Comparison of ENCODE assay signal across 15 cellular contexts in the genomic region with DNA sequence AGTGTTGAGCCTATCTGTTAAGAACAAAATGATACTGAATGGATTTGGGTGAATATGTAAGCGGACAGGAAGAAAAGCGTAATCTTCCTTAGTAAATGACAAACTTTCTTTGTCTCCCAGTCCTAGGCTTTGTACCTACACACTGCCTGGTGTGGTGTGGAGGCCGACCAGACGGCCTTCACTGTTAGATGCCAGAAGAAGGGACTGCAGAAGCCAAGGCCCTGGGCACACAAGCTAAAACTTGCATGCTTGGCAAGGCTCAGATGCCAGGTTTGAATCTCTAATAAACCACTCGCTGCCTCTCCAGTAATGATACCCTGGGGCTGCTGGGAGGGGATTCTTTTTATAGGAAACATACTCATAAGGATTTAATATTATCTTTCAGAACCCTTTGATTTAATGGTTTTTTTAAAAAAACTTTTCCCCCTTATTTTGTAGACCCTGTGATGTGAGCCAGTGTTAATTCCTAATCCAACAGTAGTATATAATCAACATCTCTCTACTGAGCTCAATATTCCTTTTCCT.
A peak's percentile ranks its signal among the peaks of the same experiment; 100 is the strongest.
DNase-seq lines count a peak whose midpoint lies in the region; ATAC-seq and TF ChIP-seq lines count a peak whose summit lies in the region.
"Had no signal": no experiment of that assay in that cellular context is flagged by ENCODE, and none has a peak within 500 bp of the region (broad histone marks: within the 10 kb centered on the region; RNA-seq: fewer than 3 reads in every experiment).

No MANE protein-coding gene starts in this region.

- TF ChIP-seq EP300 in transverse colon (IDR thresholded peaks at IDR 0.05; ENCODE audit: low read depth), result no peak

- H3K9me3 Mint-ChIP-seq in chondrocyte (ENCODE audit: low read depth) (no peaks in the 10 kb centered on the region), nephron (no peaks in the 10 kb centered on the region), T-cell (no peaks in the 10 kb centered on the region)
- no peaks in the 10 kb centered on the region for H3K9me3 Mint-ChIP-seq in stimulated activated naive B cell treated with anti-CD40 and anti-IgM and Interleukin-4, amounts not matched to agents 10 μg/mL and 1 μg/mL and 100 μg/mL, for 72 hours
- H3K9me3 Mint-ChIP-seq: activated CD8-positive, alpha-beta T cell treated with anti-CD3 and anti-CD28 coated beads for 36 hours had no signal

- no peak overlapping the region for H3K4me3 Mint-ChIP-seq in chondrocyte (ENCODE audit: unreplicated experiment)
- H3K4me3 Mint-ChIP-seq in nephron, result no peak overlapping the region
- no peak overlapping the region for H3K4me3 Mint-ChIP-seq in stimulated activated naive B cell treated with anti-CD40 and anti-IgM and Interleukin-4, amounts not matched to agents 10 μg/mL and 1 μg/mL and 100 μg/mL, for 72 hours
- no peak overlapping the region for H3K4me3 Mint-ChIP-seq in T-cell
- H3K4me3 Mint-ChIP-seq: activated CD8-positive, alpha-beta T cell treated with anti-CD3 and anti-CD28 coated beads for 36 hours; B cell; T-helper 17 cell had no signal

- H3K27ac Mint-ChIP-seq in chondrocyte (ENCODE audit: unreplicated experiment) (peak overlapping the region; percentile 96), nephron (peak overlapping the region; percentile 81 to 92 (median 87)), T-cell (no peak overlapping the region)
- no peak overlapping the region for H3K27ac Mint-ChIP-seq in stimulated activated naive B cell treated with anti-CD40 and anti-IgM and Interleukin-4, amounts not matched to agents 10 μg/mL and 1 μg/mL and 100 μg/mL, for 72 hours
- H3K27ac Mint-ChIP-seq: activated CD8-positive, alpha-beta T cell treated with anti-CD3 and anti-CD28 coated beads for 36 hours; B cell; T-helper 17 cell had no signal

- H3K4me1 Mint-ChIP-seq in chondrocyte (ENCODE audit: low read depth) (peaks cover 65% of the 10 kb centered on the region), nephron (peaks cover 43% of the 10 kb centered on the region), T-cell (peaks cover 13 to 23% (median 17%) of the 10 kb centered on the region in 3 donors)
- H3K4me1 Mint-ChIP-seq in stimulated activated naive B cell treated with anti-CD40 and anti-IgM and Interleukin-4, amounts not matched to agents 10 μg/mL and 1 μg/mL and 100 μg/mL, for 72 hours, result peaks cover 9 to 28% of the 10 kb centered on the region in 2 donors

- H3K27me3 Mint-ChIP-seq in chondrocyte (ENCODE audit: low read depth) (no peaks in the 10 kb centered on the region), nephron (ENCODE audit: low read depth) (no peaks in the 10 kb centered on the region), T-cell (no peaks in the 10 kb centered on the region)
- H3K27me3 Mint-ChIP-seq in stimulated activated naive B cell treated with anti-CD40 and anti-IgM and Interleukin-4, amounts not matched to agents 10 μg/mL and 1 μg/mL and 100 μg/mL, for 72 hours, result no peaks in the 10 kb centered on the region
- H3K27me3 Mint-ChIP-seq: activated CD8-positive, alpha-beta T cell treated with anti-CD3 and anti-CD28 coated beads for 36 hours; B cell; T-helper 17 cell had no signal

- in situ Hi-C loops in transverse colon (cut with MboI; ENCODE audit: low pct_ligation_motif_present in 1 of 4, low pct_unique_long_range_greater_than_20kb in 1 of 4, low sequenced_read_pairs in 3 of 4), result no loop called here

- CTCF ChIA-PET in T-cell (lab: Charles Lee), result no interaction called here

- intact Hi-C loops in transverse colon (cut with DNase I; ENCODE audit: low total_unique reads), result no loop called here

- H3K4me1 ChIP-seq in transverse colon, result peaks cover 0 to 7% (median 0%) of the 10 kb centered on the region in 4 donors
- H3K4me1 ChIP-seq: parathyroid adenoma had no signal

- no peaks in the 10 kb centered on the region for H3K27me3 ChIP-seq in transverse colon

- no peak for ATAC-seq in stimulated activated naive B cell treated with anti-CD40 and anti-IgM and Interleukin-4, amounts not matched to agents 10 μg/mL and 1 μg/mL and 100 μg/mL, for 72 hours (replicated peaks)
- no peak for ATAC-seq in T-cell (replicated peaks in 1 of 4)
- ATAC-seq: activated CD8-positive, alpha-beta T cell treated with anti-CD3 and anti-CD28 coated beads for 36 hours; T-helper 17 cell had no signal

- TF ChIP-seq POLR2A in NB4 (IDR thresholded peaks at IDR 0.05; ENCODE audit: extremely low read depth, insufficient read length), result peak; percentile 13
- TF ChIP-seq POLR2A in erythroblast (IDR thresholded peaks at IDR 0.05; ENCODE audit: low read length), result no peak
- no peak for TF ChIP-seq POLR2A in transverse colon (IDR thresholded peaks at IDR 0.05)

- POLR2A ChIA-PET in T-cell (lab: Charles Lee), result no interaction called here

- TF ChIP-seq CTCF in NB4 (IDR thresholded peaks at IDR 0.05; ENCODE audit: low read depth, low read length) (no peak), chondrocyte (IDR thresholded peaks at IDR 0.05) (no peak), nephron (IDR thresholded peaks at IDR 0.05; ENCODE audit: unreplicated experiment in 3 of 3) (no peak), transverse colon (IDR thresholded peaks at IDR 0.05) (no peak)

- H3K27ac ChIP-seq in transverse colon, result no peak overlapping the region
- H3K27ac ChIP-seq: parathyroid adenoma had no signal

- H3K36me3 ChIP-seq in transverse colon, result no peaks in the 10 kb centered on the region

- DNase-seq in DMS 273 treated with DMSO at 0.1 percent for 48 hours (lab: John Stamatoyannopoulos, UW) (peak; percentile 6), NB4 (ENCODE audit: low read depth) (no peak), chondrocyte (ENCODE audit: low spot score) (no peak), erythroblast (lab: John Stamatoyannopoulos, UW) (no peak), transverse colon (no peak), T-cell (no peak)
- no peak for DNase-seq in stimulated activated naive B cell treated with anti-CD40 and anti-IgM and Interleukin-4, amounts not matched to agents 10 μg/mL and 1 μg/mL and 100 μg/mL, for 72 hours
- DNase-seq: activated CD8-positive, alpha-beta T cell treated with anti-CD3 and anti-CD28 coated beads for 36 hours; activated naive CD4-positive, alpha-beta T cell treated with anti-CD3 and anti-CD28 coated beads, Interleukin-2, amount 50 U/mL, for 16 hours; Karpas-422; NCI-H2029 treated with DMSO at 0.1 percent for 48 hours; T-helper 17 cell had no signal

- WGBS in transverse colon (ENCODE audit: low coverage in 1 of 2), 2 donors, result 94 to 95% methylated on average over 4 to 5 of the region's 5 CpGs

- peaks cover 28% of the 10 kb centered on the region for H3K36me3 Mint-ChIP-seq in chondrocyte (ENCODE audit: low read depth)
- H3K36me3 Mint-ChIP-seq in nephron (ENCODE audit: low read depth), result peaks cover 30% of the 10 kb centered on the region
- H3K36me3 Mint-ChIP-seq in stimulated activated naive B cell treated with anti-CD40 and anti-IgM and Interleukin-4, amounts not matched to agents 10 μg/mL and 1 μg/mL and 100 μg/mL, for 72 hours, result peaks cover 13 to 16% of the 10 kb centered on the region in 2 donors
- H3K36me3 Mint-ChIP-seq in T-cell, result peaks cover 10% of the 10 kb centered on the region

- no peak overlapping the region for H3K4me3 ChIP-seq in NB4 (ENCODE audit: low read depth, low read length)
- H3K4me3 ChIP-seq in transverse colon, result no peak overlapping the region

- H3K9me3 ChIP-seq in transverse colon, result no peaks in the 10 kb centered on the region

Comparison
In these comparisons a context has a peak if more than half of its experiments do, and no peak if none do; other contexts are left out.
1. H3K27ac Mint-ChIP-seq: peak in chondrocyte (single experiment) and nephron (3 of 3); none in stimulated activated naive B cell treated with anti-CD40 and anti-IgM and Interleukin-4, amounts not matched to agents 10 μg/mL and 1 μg/mL and 100 μg/mL, for 72 hours (single experiment) and T-cell (0 of 2).